Comparison of ENCODE assay signal across 22 cellular contexts in genomic region chr3:49799105-49799504, GRCh38. TPM values are rescaled to one million over a fixed set of nuclear protein-coding genes. Genes with fewer than 3 reads are reported as not detected.
"Had no signal": no experiment of that assay in that cellular context is flagged by ENCODE, and none has a peak within 500 bp of the region (broad histone marks: within the 10 kb centered on the region; RNA-seq: fewer than 3 reads in every experiment).

No MANE protein-coding gene starts in this region.

- H3K27ac Mint-ChIP-seq: activated CD4-positive, alpha-beta memory T cell treated with anti-CD3 and anti-CD28 coated beads, Interleukin-2, amount 10 ng/mL, durations not matched to agents 7 days and 5 days; activated CD8-positive, alpha-beta memory T cell treated with anti-CD3 and anti-CD28 coated beads, Interleukin-2, amount 10 ng/mL, durations not matched to agents 7 days and 5 days; activated naive CD8-positive, alpha-beta T cell treated with anti-CD3 and anti-CD28 coated beads, Interleukin-2, amount 10 ng/mL, durations not matched to agents 7 days and 5 days; activated T-helper 17 cell treated with anti-CD3 and anti-CD28 coated beads, Interleukin-2, amount 50 U/mL, for 72 hours; nephron; WTC11 had no signal

- H3K36me3 ChIP-seq: tibial nerve had no signal

- H3K4me3 ChIP-seq: coronary artery, tibial nerve had no signal

- H3K36me3 Mint-ChIP-seq: activated CD8-positive, alpha-beta memory T cell treated with anti-CD3 and anti-CD28 coated beads, Interleukin-2, amount 10 ng/mL, durations not matched to agents 7 days and 5 days; activated naive CD8-positive, alpha-beta T cell treated with anti-CD3 and anti-CD28 coated beads, Interleukin-2, amount 10 ng/mL, durations not matched to agents 7 days and 5 days; WTC11 had no signal

- H3K27me3 ChIP-seq: tibial nerve had no signal

- H3K9me3 Mint-ChIP-seq: activated CD4-positive, alpha-beta memory T cell treated with anti-CD3 and anti-CD28 coated beads, Interleukin-2, amount 10 ng/mL, durations not matched to agents 7 days and 5 days; activated naive CD8-positive, alpha-beta T cell treated with anti-CD3 and anti-CD28 coated beads, Interleukin-2, amount 10 ng/mL, durations not matched to agents 7 days and 5 days; activated T-helper 17 cell treated with anti-CD3 and anti-CD28 coated beads, Interleukin-2, amount 50 U/mL, for 72 hours; nephron; WTC11 had no signal

- H3K4me3 Mint-ChIP-seq: activated CD4-positive, alpha-beta memory T cell treated with anti-CD3 and anti-CD28 coated beads, Interleukin-2, amount 10 ng/mL, durations not matched to agents 7 days and 5 days; activated CD8-positive, alpha-beta memory T cell treated with anti-CD3 and anti-CD28 coated beads, Interleukin-2, amount 10 ng/mL, durations not matched to agents 7 days and 5 days; activated naive CD8-positive, alpha-beta T cell treated with anti-CD3 and anti-CD28 coated beads, Interleukin-2, amount 10 ng/mL, durations not matched to agents 7 days and 5 days; activated T-helper 17 cell treated with anti-CD3 and anti-CD28 coated beads, Interleukin-2, amount 50 U/mL, for 72 hours; nephron; WTC11 had no signal

- DNase-seq: activated CD4-positive, alpha-beta memory T cell treated with anti-CD3 and anti-CD28 coated beads, Interleukin-2, amount 10 ng/mL, durations not matched to agents 7 days and 5 days; activated CD4-positive, alpha-beta T cell treated with anti-CD3 and anti-CD28 coated beads for 4 hours; activated CD8-positive, alpha-beta memory T cell treated with anti-CD3 and anti-CD28 coated beads, Interleukin-2, amount 10 ng/mL, durations not matched to agents 7 days and 5 days; activated naive CD4-positive, alpha-beta T cell; activated naive CD8-positive, alpha-beta T cell treated with anti-CD3 and anti-CD28 coated beads, Interleukin-2, amount 10 ng/mL, durations not matched to agents 7 days and 5 days; activated T-cell treated with anti-CD3 and anti-CD28 coated beads, Interleukin-2, amount 50 U/mL, for 1 hour; head of caudate nucleus; midbrain; nucleus accumbens; retina; stimulated activated naive CD8-positive, alpha-beta T cell treated with anti-CD3 and anti-CD28 coated beads, Interleukin-15, Interleukin-2, amounts not matched to agents 100 U/mL and 50 U/mL, for 24 hours; substantia nigra had no signal

- H3K9me3 ChIP-seq: tibial nerve had no signal

- ATAC-seq: activated CD8-positive, alpha-beta memory T cell treated with anti-CD3 and anti-CD28 coated beads, Interleukin-2, amount 10 ng/mL, durations not matched to agents 7 days and 5 days; activated T-helper 17 cell treated with anti-CD3 and anti-CD28 coated beads, Interleukin-2, amount 50 U/mL, for 72 hours; left lobe of liver; stimulated activated naive CD8-positive, alpha-beta T cell treated with anti-CD3 and anti-CD28 coated beads, Interleukin-15, Interleukin-2, amounts not matched to agents 100 U/mL and 50 U/mL, for 24 hours; WTC11 had no signal

RNA-seq across cellular contexts. Expression of gene CDHR4, which starts 0.6 kb away (rescaled TPM):
- total RNA-seq: activated CD4-positive, alpha-beta memory T cell treated with anti-CD3 and anti-CD28 coated beads, Interleukin-2, amount 10 ng/mL, durations not matched to agents 7 days and 5 days; frontal cortex; left lobe of liver; lung microvascular endothelial cell; skeletal muscle tissue had no signal
- polyA plus RNA-seq: keratinocyte had no signal
